In genomic region chr6:160987265-160987664, GRCh38 we compare ENCODE assay signal across 29 cellular contexts.
"Had no signal": no experiment of that assay in that cellular context is flagged by ENCODE, and none has a peak within 500 bp of the region (broad histone marks: within the 10 kb centered on the region; RNA-seq: fewer than 3 reads in every experiment).

No MANE protein-coding gene starts in this region.

- H3K27ac ChIP-seq: brain microvascular endothelial cell, coronary artery, esophagus squamous epithelium, WERI-Rb-1 had no signal

- H3K27me3 ChIP-seq: brain microvascular endothelial cell, esophagus squamous epithelium had no signal

- H3K4me3 ChIP-seq: coronary artery, esophagus squamous epithelium had no signal

- H3K36me3 ChIP-seq: brain microvascular endothelial cell, esophagus squamous epithelium had no signal

- DNase-seq: activated B cell treated with CpG ODN at 0.5 μM for 24 hours; activated CD4-positive, alpha-beta T cell treated with anti-CD3 and anti-CD28 coated beads for 48 hours; activated CD4-positive, alpha-beta T cell treated with anti-CD3 and anti-CD28 coated beads, Interleukin-2, amount 50 U/mL, for 1 hour; activated CD4-positive, alpha-beta T cell treated with anti-CD3 and anti-CD28 coated beads, Interleukin-2, amount 50 U/mL, for 48 hours; activated CD8-positive, alpha-beta memory T cell treated with anti-CD3 and anti-CD28 coated beads for 24 hours; activated CD8-positive, alpha-beta T cell treated with anti-CD3 and anti-CD28 coated beads for 36 hours; activated effector memory CD4-positive, alpha-beta T cell treated with Interleukin-2 at 50 U/mL for 16 hours; activated gamma-delta T cell treated with Interleukin-2 at 50 U/mL for 16 hours; activated naive CD4-positive, alpha-beta T cell treated with anti-CD3 and anti-CD28 coated beads, Interleukin-2, amount 50 U/mL, for 16 hours; activated naive CD4-positive, alpha-beta T cell treated with Interleukin-2 at 50 U/mL for 16 hours; activated T-cell treated with anti-CD3 and anti-CD28 coated beads, Interleukin-2, amount 50 U/mL, for 4 hours; amniotic stem cell; anterior cingulate cortex; brain microvascular endothelial cell; dermis blood vessel endothelial cell; effector CD4-positive, alpha-beta T cell; effector memory CD8-positive, alpha-beta T cell; esophagus squamous epithelium; foreskin fibroblast; head of caudate nucleus; T-helper 17 cell; T1000; WERI-Rb-1 had no signal

- ATAC-seq: activated CD4-positive, CD25-positive, alpha-beta regulatory T cell treated with anti-CD3 and anti-CD28 coated beads, Interleukin-2, amount 50 U/mL, for 24 hours; activated CD8-positive, alpha-beta T cell treated with anti-CD3 and anti-CD28 coated beads for 36 hours; activated T-cell treated with anti-CD3 and anti-CD28 coated beads, Interleukin-2, amount 50 U/mL, for 4 hours; activated T-helper 17 cell treated with anti-CD3 and anti-CD28 coated beads, Interleukin-2, amount 50 U/mL, for 72 hours; effector memory CD8-positive, alpha-beta T cell; T-helper 17 cell had no signal

- FAIRE-seq: astrocyte, bronchial epithelial cell, frontal cortex had no signal
